In genomic region chr3:152267319-152267689, GRCh38 we compare ENCODE assay signal across 8 cellular contexts. TPM values are rescaled to one million over a fixed set of nuclear protein-coding genes. Genes with fewer than 3 reads are reported as not detected.
DNase-seq lines count a peak whose midpoint lies in the region; ATAC-seq and TF ChIP-seq lines count a peak whose summit lies in the region.

No MANE protein-coding gene starts in this region.

- POLR2A ChIA-PET in activated CD4-positive, alpha-beta T cell treated with anti-CD3 and anti-CD28 coated beads, Interleukin-2, amount 10 ng/mL, durations not matched to agents 7 days and 5 days (lab: Charles Lee) = no interaction called here

- no peak for TF ChIP-seq CTCF in right lobe of liver (IDR thresholded peaks at IDR 0.05)

- no peak for ATAC-seq in activated naive CD4-positive, alpha-beta T cell treated with anti-CD3 and anti-CD28 coated beads, Interleukin-2, amount 50 U/mL, for 72 hours
- no peak for ATAC-seq in right lobe of liver

- peak overlapping the region; percentile 91 for H3K4me3 Mint-ChIP-seq in activated CD4-positive, alpha-beta T cell treated with anti-CD3 and anti-CD28 coated beads, Interleukin-2, amount 10 ng/mL, durations not matched to agents 7 days and 5 days

- no peaks in the 10 kb centered on the region for H3K9me3 ChIP-seq in right lobe of liver
- no peaks in the 10 kb centered on the region for H3K9me3 ChIP-seq in thymus (ENCODE audit: control insufficient read depth)

- TF ChIP-seq POLR2A in right lobe of liver (IDR thresholded peaks at IDR 0.05) = no peak

- H3K27me3 Mint-ChIP-seq in activated CD4-positive, alpha-beta T cell treated with anti-CD3 and anti-CD28 coated beads, Interleukin-2, amount 10 ng/mL, durations not matched to agents 7 days and 5 days = no peaks in the 10 kb centered on the region

- no peak overlapping the region for H3K4me3 ChIP-seq in right lobe of liver
- H3K4me3 ChIP-seq in thymus (ENCODE audit: low read length) = peak overlapping the region; percentile 98

- no peaks in the 10 kb centered on the region for H3K27me3 ChIP-seq in right lobe of liver
- H3K27me3 ChIP-seq in thymus (ENCODE audit: control insufficient read depth, insufficient read depth) = no peaks in the 10 kb centered on the region

- intact Hi-C loops in right lobe of liver (cut with DNase I) = no loop called here

- peak overlapping the region; percentile 96 to 97 (median 97) for H3K27ac ChIP-seq in right lobe of liver
- H3K27ac ChIP-seq in thymus (ENCODE audit: low read depth) = peak overlapping the region; percentile 64

- DNase-seq in activated CD4-positive, alpha-beta T cell treated with anti-CD3 and anti-CD28 coated beads, Interleukin-2, amount 10 ng/mL, durations not matched to agents 7 days and 5 days = no peak
- DNase-seq in activated CD4-positive, alpha-beta T cell treated with anti-CD3 and anti-CD28 coated beads for 1 hour = no peak
- DNase-seq in activated naive CD4-positive, alpha-beta T cell treated with anti-CD3 and anti-CD28 coated beads, Interleukin-2, amount 50 U/mL, for 72 hours (ENCODE audit: low spot score in 2 of 2) = no peak
- DNase-seq in right lobe of liver (no peak), LoVo (ENCODE audit: low spot score) (no peak), NCI-H2081 (lab: John Stamatoyannopoulos, UW) (no peak)
- no peak for DNase-seq in activated CD8-positive, alpha-beta memory T cell treated with anti-CD3 and anti-CD28 coated beads, Interleukin-2, amount 50 U/mL, for 48 hours

- H3K4me1 Mint-ChIP-seq in activated CD4-positive, alpha-beta T cell treated with anti-CD3 and anti-CD28 coated beads, Interleukin-2, amount 10 ng/mL, durations not matched to agents 7 days and 5 days = peaks cover 46% of the 10 kb centered on the region

- CTCF ChIA-PET in activated CD4-positive, alpha-beta T cell treated with anti-CD3 and anti-CD28 coated beads, Interleukin-2, amount 10 ng/mL, durations not matched to agents 7 days and 5 days (lab: Charles Lee) = interaction anchor here (1.3 kb wide), 1 partner anchor 19 kb away, joined by 4 read pairs; no protein-coding TSS in a partner anchor

- peaks cover 72% of the 10 kb centered on the region for H3K36me3 Mint-ChIP-seq in activated CD4-positive, alpha-beta T cell treated with anti-CD3 and anti-CD28 coated beads, Interleukin-2, amount 10 ng/mL, durations not matched to agents 7 days and 5 days (ENCODE audit: low read depth)
- peaks cover 46 to 52% of the 10 kb centered on the region in 2 donors for H3K36me3 Mint-ChIP-seq in activated naive CD4-positive, alpha-beta T cell treated with anti-CD3 and anti-CD28 coated beads, Interleukin-2, amount 50 U/mL, for 72 hours

- peak overlapping the region; percentile 97 for H3K27ac Mint-ChIP-seq in activated CD4-positive, alpha-beta T cell treated with anti-CD3 and anti-CD28 coated beads, Interleukin-2, amount 10 ng/mL, durations not matched to agents 7 days and 5 days
- peak overlapping the region; percentile 92 to 98 for H3K27ac Mint-ChIP-seq in activated naive CD4-positive, alpha-beta T cell treated with anti-CD3 and anti-CD28 coated beads, Interleukin-2, amount 50 U/mL, for 72 hours

- 63% methylated on average over 5 of the region's 5 CpGs for WGBS in right lobe of liver (ENCODE audit: insufficient coverage, low coverage, low lambda C conversion rate, missing lambda C conversion rate)
- WGBS in thymus = 47% methylated on average over 5 of the region's 5 CpGs

- peaks cover 3% of the 10 kb centered on the region for H3K9me3 Mint-ChIP-seq in activated CD4-positive, alpha-beta T cell treated with anti-CD3 and anti-CD28 coated beads, Interleukin-2, amount 10 ng/mL, durations not matched to agents 7 days and 5 days
- H3K9me3 Mint-ChIP-seq in activated naive CD4-positive, alpha-beta T cell treated with anti-CD3 and anti-CD28 coated beads, Interleukin-2, amount 50 U/mL, for 72 hours = no peaks in the 10 kb centered on the region

- H3K36me3 ChIP-seq in right lobe of liver (no peaks in the 10 kb centered on the region), thymus (ENCODE audit: control insufficient read depth, insufficient read depth) (no peaks in the 10 kb centered on the region)

- peaks cover 0 to 24% (median 3%) of the 10 kb centered on the region in 4 donors for H3K4me1 ChIP-seq in right lobe of liver
- H3K4me1 ChIP-seq in thymus (ENCODE audit: control insufficient read depth, insufficient read depth, low read length) = peaks cover 10% of the 10 kb centered on the region

RNA-seq across cellular contexts. Expression of gene MBNL1, which starts 1.4 kb away (rescaled TPM):
- 100 to 1,000 TPM; 437 to 559 TPM for total RNA-seq in activated CD4-positive, alpha-beta T cell treated with anti-CD3 and anti-CD28 coated beads, Interleukin-2, amount 10 ng/mL, durations not matched to agents 7 days and 5 days
- 100 to 1,000 TPM; 406 to 425 TPM for total RNA-seq in activated naive CD4-positive, alpha-beta T cell treated with anti-CD3 and anti-CD28 coated beads, Interleukin-2, amount 50 U/mL, for 72 hours
- total RNA-seq in right lobe of liver = 10 to 100 TPM; 49.9 to 89.6 (median 63.2) TPM
- 89.0 TPM for polyA plus RNA-seq in thymus

Comparison
In these comparisons a context has a peak if more than half of its experiments do, and no peak if none do; other contexts are left out.
1. RNA of gene MBNL1, which starts 1.4 kb away (total RNA-seq): 437 to 559 TPM in activated CD4-positive, alpha-beta T cell treated with anti-CD3 and anti-CD28 coated beads, Interleukin-2, amount 10 ng/mL, durations not matched to agents 7 days and 5 days and 406 to 425 TPM in activated naive CD4-positive, alpha-beta T cell treated with anti-CD3 and anti-CD28 coated beads, Interleukin-2, amount 50 U/mL, for 72 hours; 49.9 to 89.6 TPM in right lobe of liver; every median in the first group is over 4 times any median in the second.